In the genomic region with DNA sequence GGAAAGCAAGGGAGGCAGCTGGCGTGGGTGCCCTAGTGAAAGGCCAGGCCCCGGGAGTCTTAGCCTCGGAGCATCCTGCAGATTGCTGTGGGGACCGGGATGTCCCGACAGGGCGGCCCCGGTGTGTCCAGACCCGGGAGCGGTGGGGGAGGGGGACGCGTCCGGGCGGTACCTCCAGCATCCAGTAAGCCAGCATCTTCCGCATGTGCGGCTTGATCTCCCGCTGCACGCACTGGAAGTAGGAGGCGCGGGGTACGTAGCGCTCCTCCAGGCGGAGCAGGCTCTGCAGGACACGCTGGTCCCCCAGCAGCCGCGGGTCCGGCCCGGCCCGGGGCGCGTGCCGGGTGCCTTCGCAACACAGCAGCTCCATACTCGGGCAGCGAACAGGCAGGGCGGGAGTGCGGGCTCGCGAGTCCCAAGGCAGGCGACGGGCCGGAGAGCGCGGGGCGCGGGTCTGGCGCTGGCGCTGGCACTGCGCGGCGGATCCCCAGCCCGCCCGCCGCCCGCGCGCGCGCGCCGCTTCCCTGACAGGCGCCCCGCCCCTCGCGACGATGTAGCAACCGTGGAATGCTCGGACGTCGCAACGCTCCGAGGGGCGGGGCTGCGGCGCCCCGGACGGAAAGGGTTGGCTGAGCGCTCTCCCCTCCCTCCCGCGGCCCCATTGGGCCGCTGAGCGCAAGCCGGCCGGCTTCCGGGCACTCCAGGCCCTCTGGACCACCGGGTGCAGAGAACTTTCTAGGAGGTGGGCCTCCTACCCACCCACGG, we compare ENCODE assay signal across 8 cellular contexts. TPM values are rescaled to one million over a fixed set of nuclear protein-coding genes. Genes with fewer than 3 reads are reported as not detected.
DNase-seq lines count a peak whose midpoint lies in the region; ATAC-seq and TF ChIP-seq lines count a peak whose summit lies in the region.

A gene (minus strand): TSS at position 529 of the 765 bp plus-strand sequence. CDS start 159 bp downstream, at position 370.

- H3K27ac ChIP-seq in SU-DHL-6 (ENCODE audit: low read depth, low read length): peak within 1 kb of the TSS; percentile 83
- peak within 1 kb of the TSS; percentile 85 to 93 (median 88) for H3K27ac ChIP-seq in upper lobe of left lung

- H3K27me3 ChIP-seq in SU-DHL-6 (ENCODE audit: low read length) (no peaks in the 10 kb centered on the region), upper lobe of left lung (no peaks in the 10 kb centered on the region)

- intact Hi-C loops in cardiac septum (cut with DNase I) (loop anchor here (1.0 to 2.0 kb wide), 2 partner anchors 19 to 46 kb away; a partner anchor contains a TSS), posterior vena cava (cut with DNase I) (no loop called here)

- peaks cover 48% of the 10 kb centered on the region for H3K79me2 ChIP-seq in SU-DHL-6 (ENCODE audit: insufficient read depth, low read length)

- no peaks in the 10 kb centered on the region; the same call in 1 of the 2 replicates for H4K20me1 ChIP-seq in SU-DHL-6 (ENCODE audit: low read depth, low read length)

- H3K36me3 ChIP-seq in SU-DHL-6 (ENCODE audit: low read length) (no peaks in the 10 kb centered on the region), upper lobe of left lung (peaks cover 0 to 10% (median 3%) of the 10 kb centered on the region in 4 donors)

- peak; percentile 94 for ATAC-seq in HG02610 (IDR thresholded peaks at IDR 0.05; ENCODE audit: unreplicated experiment)
- ATAC-seq in upper lobe of left lung (ENCODE audit: low FRiP score in 2 of 2): peak; percentile 92 to 96

- TF ChIP-seq EP300 in upper lobe of left lung (IDR thresholded peaks at IDR 0.05): no peak

- peak within 1 kb of the TSS; percentile 91 for H3K9ac ChIP-seq in SU-DHL-6 (ENCODE audit: low read length)

- peaks cover 49% of the 10 kb centered on the region for H3F3A ChIP-seq in SU-DHL-6 (ENCODE audit: insufficient read depth)

- H3K9me3 ChIP-seq in SU-DHL-6 (ENCODE audit: insufficient read depth, low read length) (no peaks in the 10 kb centered on the region), upper lobe of left lung (no peaks in the 10 kb centered on the region)

- WGBS in upper lobe of left lung, 2 donors: 0% methylated on average over 14 to 26 of the region's 86 CpGs

- peak within 1 kb of the TSS; percentile 68 for H3K4me2 ChIP-seq in SU-DHL-6 (ENCODE audit: low read depth, low read length, poor library complexity, severe bottlenecking)

- peak; percentile 74 for DNase-seq in NCI-H1092 treated with DMSO at 0.1 percent for 48 hours (lab: John Stamatoyannopoulos, UW)
- DNase-seq in activated naive CD8-positive, alpha-beta T cell treated with anti-CD3 and anti-CD28 coated beads, Interleukin-2, amount 50 U/mL, for 16 hours (ENCODE audit: low read depth, low spot score): peak; percentile 77
- DNase-seq in cardiac septum (ENCODE audit: low spot score): peak; percentile 97
- DNase-seq in posterior vena cava (ENCODE audit: low spot score): peak; percentile 98
- DNase-seq in upper lobe of left lung: peak; percentile 94 to 99

- TF ChIP-seq CTCF in SU-DHL-6 (IDR thresholded peaks at IDR 0.05; ENCODE audit: insufficient read depth, low read length, poor library complexity, severe bottlenecking) (no peak), upper lobe of left lung (IDR thresholded peaks at IDR 0.05) (peak in 1 of 6 experiments; percentile 19)

- peaks cover 48 to 74% (median 65%) of the 10 kb centered on the region in 4 donors for H3K4me1 ChIP-seq in upper lobe of left lung

- H2AFZ ChIP-seq in SU-DHL-6 (ENCODE audit: low read depth, low read length, severe bottlenecking): peak within 1 kb of the TSS; percentile 60

- H3K4me3 ChIP-seq in SU-DHL-6 (ENCODE audit: insufficient read depth, low read length, poor library complexity, severe bottlenecking): peak within 1 kb of the TSS; percentile 83
- H3K4me3 ChIP-seq in upper lobe of left lung: peak within 1 kb of the TSS; percentile 60 to 94 (median 91)

- peak; percentile 47 for TF ChIP-seq POLR2A in GM10847 (IDR thresholded peaks at IDR 0.05; ENCODE audit: extremely low read depth, insufficient read length)
- TF ChIP-seq POLR2A in upper lobe of left lung (IDR thresholded peaks at IDR 0.05): peak in 3 of 4 donors; percentile 29 to 65 (median 44)

- no peaks in the 10 kb centered on the region for H3K9me2 ChIP-seq in SU-DHL-6 (replicated peaks; ENCODE audit: insufficient read depth, low read length)

RNA-seq across cellular contexts. Expression of the gene that starts here (rescaled TPM):
- 33.5 TPM for total RNA-seq in cardiac septum
- total RNA-seq in posterior vena cava: 10 to 100 TPM; 47.7 to 53.3 TPM
- total RNA-seq in upper lobe of left lung: 100 to 1,000 TPM; 138 to 305 (median 211) TPM

Comparison
In these comparisons a context has a peak if more than half of its experiments do, and no peak if none do; other contexts are left out.
1. Peak in every context shown above with its lines: DNase-seq, ATAC-seq, H3K4me3 ChIP-seq and H3K27ac ChIP-seq.